In genomic region chr10:59830601-59831259, GRCh38 we compare ENCODE assay signal across 8 cellular contexts.
DNase-seq lines count a peak whose midpoint lies in the region; ATAC-seq and TF ChIP-seq lines count a peak whose summit lies in the region.

No MANE protein-coding gene starts in this region.

- no peak overlapping the region for H2AK5ac ChIP-seq in trophoblast cell (ENCODE audit: low read length)

- H3K79me2 ChIP-seq in trophoblast cell (ENCODE audit: control insufficient read depth, insufficient read depth, low read length, poor library complexity), result peaks cover 1% of the 10 kb centered on the region

- H4K91ac ChIP-seq in trophoblast cell (ENCODE audit: low read depth, low read length), result no peak overlapping the region

- ATAC-seq in Right ventricle myocardium inferior (peak; percentile 41), HG02798 (IDR thresholded peaks at IDR 0.05; ENCODE audit: poor library complexity, unreplicated experiment) (no peak)

- no peak overlapping the region for H3K4me2 ChIP-seq in trophoblast cell (ENCODE audit: low read length)

- H3K27ac ChIP-seq in WERI-Rb-1, result no peak overlapping the region
- no peak overlapping the region for H3K27ac ChIP-seq in trophoblast cell (ENCODE audit: low read depth, low read length)

- no peak for DNase-seq in Right ventricle myocardium inferior (ENCODE audit: missing footprints)
- DNase-seq in cardiac septum (ENCODE audit: low spot score), result no peak
- peak; percentile 39 for DNase-seq in MG63
- DNase-seq in WERI-Rb-1, result peak; percentile 64
- peak; percentile 33 for DNase-seq in germinal center (ENCODE audit: low spot score)
- peak; percentile 55 to 80 for DNase-seq in trophoblast cell
- no peak for DNase-seq in KG1 (lab: John Stamatoyannopoulos, UW)

- no peak overlapping the region for H3K14ac ChIP-seq in trophoblast cell (ENCODE audit: low read length)

- H3K9me3 ChIP-seq in MG63 (no peaks in the 10 kb centered on the region), WERI-Rb-1 (ENCODE audit: severe bottlenecking) (no peaks in the 10 kb centered on the region), trophoblast cell (ENCODE audit: insufficient read depth, low read depth, low read length) (peaks cover 3% of the 10 kb centered on the region)

- H2AFZ ChIP-seq in trophoblast cell (ENCODE audit: insufficient read depth, low read length, poor library complexity), result no peak overlapping the region

- no peak overlapping the region for H4K8ac ChIP-seq in trophoblast cell (ENCODE audit: low read depth, low read length)

- H3K4me3 ChIP-seq in MG63 (no peak overlapping the region), WERI-Rb-1 (ENCODE audit: low read depth, low read length) (no peak overlapping the region), trophoblast cell (ENCODE audit: low read depth, low read length) (no peak overlapping the region)

- no peak overlapping the region for H2BK12ac ChIP-seq in trophoblast cell (ENCODE audit: low read length)

- no peak overlapping the region for H3K23ac ChIP-seq in trophoblast cell (ENCODE audit: low read length)

- H3K18ac ChIP-seq in trophoblast cell (ENCODE audit: low read length), result no peak overlapping the region

- no peak overlapping the region for H3K4ac ChIP-seq in trophoblast cell (ENCODE audit: low read depth, low read length)

- H3K27me3 ChIP-seq in MG63 (no peaks in the 10 kb centered on the region), WERI-Rb-1 (ENCODE audit: insufficient read depth, low read depth, severe bottlenecking) (no peaks in the 10 kb centered on the region), trophoblast cell (ENCODE audit: insufficient read depth, low read length) (no peaks in the 10 kb centered on the region)

- H3K79me1 ChIP-seq in trophoblast cell (ENCODE audit: low read length), result no peaks in the 10 kb centered on the region

- peaks cover 0 to 2% of the 10 kb centered on the region in 2 experiments for H3K4me1 ChIP-seq in trophoblast cell (ENCODE audit: control insufficient read depth in 1 of 2, insufficient read depth in 2 of 2, low read length in 2 of 2)

- H4K12ac ChIP-seq in trophoblast cell (ENCODE audit: low read depth, low read length), result no peak overlapping the region

- no peak overlapping the region for H3K9ac ChIP-seq in trophoblast cell (ENCODE audit: low read length)

- intact Hi-C loops in Right ventricle myocardium inferior (cut with DNase I) (loop anchor here (1.0 to 5.0 kb wide), 2 partner anchors 77 to 204 kb away; partner anchors contain the start of gene CCDC6), cardiac septum (cut with DNase I) (loop anchor here (2.0 kb wide), 1 partner anchor 206 kb away; no protein-coding TSS in a partner anchor)

- no CpG with 5 or more reads among the region's 7 CpGs for WGBS in trophoblast cell (ENCODE audit: extremely low coverage, insufficient coverage, insufficient read length)

- H3K36me3 ChIP-seq in MG63, result peaks cover 4% of the 10 kb centered on the region
- H3K36me3 ChIP-seq in WERI-Rb-1, result peaks cover 28% of the 10 kb centered on the region
- peaks cover 5 to 6% of the 10 kb centered on the region in 2 experiments for H3K36me3 ChIP-seq in trophoblast cell (ENCODE audit: control insufficient read depth in 1 of 2, insufficient read depth in 2 of 2, low read length in 2 of 2)

- no peak overlapping the region for H2BK120ac ChIP-seq in trophoblast cell (ENCODE audit: insufficient read depth, low read length, poor library complexity)

- no peak overlapping the region for H2BK5ac ChIP-seq in trophoblast cell (ENCODE audit: low read depth, low read length, poor library complexity)

- peak; percentile 84 for TF ChIP-seq CTCF in WERI-Rb-1 (IDR thresholded peaks at IDR 0.05; ENCODE audit: low read depth, low read length)

Comparison
In these comparisons a context has a peak if more than half of its experiments do, and no peak if none do; other contexts are left out.
1. DNase-seq: peak in MG63 (single experiment), WERI-Rb-1 (single experiment), germinal center (single experiment) and trophoblast cell (2 of 2); none in Right ventricle myocardium inferior (single experiment), cardiac septum (single experiment) and KG1 (single experiment).